Comparison of ENCODE assay signal across 8 cellular contexts in genomic region chr12:102010265-102010994, GRCh38. TPM values are rescaled to one million over a fixed set of nuclear protein-coding genes. Genes with fewer than 3 reads are reported as not detected.
DNase-seq lines count a peak whose midpoint lies in the region; ATAC-seq and TF ChIP-seq lines count a peak whose summit lies in the region.

No MANE protein-coding gene starts in this region.

- no peak overlapping the region for H3K4me3 Mint-ChIP-seq in CD4-positive, CD25-positive, alpha-beta regulatory T cell
- no peak overlapping the region for H3K4me3 Mint-ChIP-seq in activated T-helper 17 cell treated with anti-CD3 and anti-CD28 coated beads, Interleukin-2, amount 50 U/mL, for 72 hours

- no peaks in the 10 kb centered on the region for H3K9me3 ChIP-seq in CD4-positive, CD25-positive, alpha-beta regulatory T cell (ENCODE audit: control insufficient read depth in 2 of 2, low read length in 2 of 2)
- no peaks in the 10 kb centered on the region for H3K9me3 ChIP-seq in BE2C

- peak; percentile 19; the same call in 1 of the 2 replicates for TF ChIP-seq POLR2A in Raji (IDR thresholded peaks at IDR 0.05; ENCODE audit: insufficient read depth, low read depth, low read length)

- H3K27ac ChIP-seq in CD4-positive, CD25-positive, alpha-beta regulatory T cell (ENCODE audit: insufficient read depth, low read length, poor library complexity, severe bottlenecking), result no peak overlapping the region

- no peak for TF ChIP-seq CTCF in BE2C (IDR thresholded peaks at IDR 0.05; ENCODE audit: low read depth, low read length)

- no peak overlapping the region for H3K4me3 ChIP-seq in CD4-positive, CD25-positive, alpha-beta regulatory T cell (ENCODE audit: low read depth, low read length)
- no peak overlapping the region for H3K4me3 ChIP-seq in BE2C (ENCODE audit: low read depth, low read length)

- H3K4me1 Mint-ChIP-seq in CD4-positive, CD25-positive, alpha-beta regulatory T cell, result peaks cover 0 to 5% (median 0%) of the 10 kb centered on the region in 4 donors
- H3K4me1 Mint-ChIP-seq in activated T-helper 17 cell treated with anti-CD3 and anti-CD28 coated beads, Interleukin-2, amount 50 U/mL, for 72 hours, result no peaks in the 10 kb centered on the region

- peak in 1 of 3 donors; percentile 7 for DNase-seq in CD4-positive, CD25-positive, alpha-beta regulatory T cell
- DNase-seq in stimulated activated CD4-positive, alpha-beta T cell treated with anti-CD3 and anti-CD28 coated beads, Interleukin-15, amount 100 ng/mL, for 24 hours, result no peak
- DNase-seq in NCI-H146 (lab: John Stamatoyannopoulos, UW) (no peak), BE2C (no peak)

- H3K36me3 Mint-ChIP-seq in CD4-positive, CD25-positive, alpha-beta regulatory T cell, result peaks cover 31% of the 10 kb centered on the region
- H3K36me3 Mint-ChIP-seq in activated T-helper 17 cell treated with anti-CD3 and anti-CD28 coated beads, Interleukin-2, amount 50 U/mL, for 72 hours (ENCODE audit: low read depth), result peaks cover 43% of the 10 kb centered on the region

- H3K27ac Mint-ChIP-seq in CD4-positive, CD25-positive, alpha-beta regulatory T cell, result peak overlapping the region in 1 of 3 donors; percentile 92
- no peak overlapping the region for H3K27ac Mint-ChIP-seq in activated T-helper 17 cell treated with anti-CD3 and anti-CD28 coated beads, Interleukin-2, amount 50 U/mL, for 72 hours

- peak; percentile 37 to 64 for ATAC-seq in CD4-positive, CD25-positive, alpha-beta regulatory T cell (ENCODE audit: low read depth in 2 of 2)
- ATAC-seq in GM19324 (IDR thresholded peaks at IDR 0.05; ENCODE audit: low FRiP score, unreplicated experiment) (peak; percentile 67), HG03060 (IDR thresholded peaks at IDR 0.05; ENCODE audit: low read depth, unreplicated experiment) (peak; percentile 86)
- ATAC-seq in activated T-helper 17 cell treated with anti-CD3 and anti-CD28 coated beads, Interleukin-2, amount 50 U/mL, for 72 hours (replicated peaks), result no peak

- peaks cover 32% of the 10 kb centered on the region for H3K36me3 ChIP-seq in CD4-positive, CD25-positive, alpha-beta regulatory T cell (ENCODE audit: control insufficient read depth, insufficient read depth, low read length)
- H3K36me3 ChIP-seq in BE2C, result no peaks in the 10 kb centered on the region

- no peaks in the 10 kb centered on the region for H3K9me3 Mint-ChIP-seq in CD4-positive, CD25-positive, alpha-beta regulatory T cell
- H3K9me3 Mint-ChIP-seq in activated T-helper 17 cell treated with anti-CD3 and anti-CD28 coated beads, Interleukin-2, amount 50 U/mL, for 72 hours, result peaks cover 4% of the 10 kb centered on the region

- no peaks in the 10 kb centered on the region for H3K27me3 ChIP-seq in CD4-positive, CD25-positive, alpha-beta regulatory T cell (ENCODE audit: control insufficient read depth, insufficient read depth, low read length)
- no peaks in the 10 kb centered on the region for H3K27me3 ChIP-seq in BE2C

- H3K27me3 Mint-ChIP-seq in CD4-positive, CD25-positive, alpha-beta regulatory T cell, result no peaks in the 10 kb centered on the region
- H3K27me3 Mint-ChIP-seq in activated T-helper 17 cell treated with anti-CD3 and anti-CD28 coated beads, Interleukin-2, amount 50 U/mL, for 72 hours, result no peaks in the 10 kb centered on the region

- no peaks in the 10 kb centered on the region for H3K4me1 ChIP-seq in CD4-positive, CD25-positive, alpha-beta regulatory T cell (ENCODE audit: control insufficient read depth, insufficient read depth, low read length, poor library complexity, severe bottlenecking)
- no peaks in the 10 kb centered on the region for H3K4me1 ChIP-seq in BE2C

RNA-seq across cellular contexts. Expression of gene WASHC3, which starts 51.4 kb away (rescaled TPM):
- total RNA-seq in CD4-positive, CD25-positive, alpha-beta regulatory T cell, result 50.7 TPM
- 100 to 1,000 TPM in 3 of 4 donors, 10 to 100 TPM in 1; 94.7 to 168 (median 142) TPM for polyA plus RNA-seq in CD4-positive, CD25-positive, alpha-beta regulatory T cell
- 10 to 100 TPM; 39.9 to 40.6 TPM for total RNA-seq in activated T-helper 17 cell treated with anti-CD3 and anti-CD28 coated beads, Interleukin-2, amount 50 U/mL, for 72 hours
- 16.6 TPM for polyA plus RNA-seq in BE2C (2012; ENCODE audit: insufficient read depth, insufficient read length, low read depth)
